ENCODE assay signal across 25 cellular contexts in genomic region chr7:23687011-23687410, GRCh38. TPM values are rescaled to one million over a fixed set of nuclear protein-coding genes. Genes with fewer than 3 reads are reported as not detected.
DNase-seq lines count a peak whose midpoint lies in the region; ATAC-seq, FAIRE-seq and TF ChIP-seq lines count a peak whose summit lies in the region.
"Had no signal": no experiment of that assay in that cellular context is flagged by ENCODE, and none has a peak within 500 bp of the region (broad histone marks: within the 10 kb centered on the region; RNA-seq: fewer than 3 reads in every experiment).

No MANE protein-coding gene starts in this region.

- TF ChIP-seq RAD21 in Ishikawa (IDR thresholded peaks at IDR 0.05; ENCODE audit: low read depth) = no peak

- intact Hi-C loops in Calu3 (cut with micrococcal nuclease; ENCODE audit: unreplicated experiment) = loop anchor here (2.0 kb wide), 1 partner anchor 22 kb away; no protein-coding TSS in a partner anchor

- H3K4me3 Mint-ChIP-seq in Calu3 (ENCODE audit: low read depth, unreplicated experiment) (no peak overlapping the region), progenitor cell of endocrine pancreas (ENCODE audit: low read depth) (no peak overlapping the region)
- no peak overlapping the region for H3K4me3 Mint-ChIP-seq in effector memory CD8-positive, alpha-beta T cell
- H3K4me3 Mint-ChIP-seq: activated naive CD8-positive, alpha-beta T cell treated with anti-CD3 and anti-CD28 coated beads for 36 hours; nephron progenitor cell had no signal

- H3K9me3 Mint-ChIP-seq in Calu3 (ENCODE audit: low read depth, unreplicated experiment) = no peaks in the 10 kb centered on the region
- H3K9me3 Mint-ChIP-seq in effector memory CD8-positive, alpha-beta T cell = no peaks in the 10 kb centered on the region
- H3K9me3 Mint-ChIP-seq in progenitor cell of endocrine pancreas (ENCODE audit: low read depth) = no peaks in the 10 kb centered on the region
- H3K9me3 Mint-ChIP-seq: activated naive CD8-positive, alpha-beta T cell treated with anti-CD3 and anti-CD28 coated beads for 36 hours; activated T-helper 2 cell treated with anti-CD3 and anti-CD28 coated beads, Interferon-gamma antibody, Interleukin-2, Interleukin-4, amounts not matched to agents 10 μg/mL and 5 μg/mL and 100 μg/mL, durations not matched to agents 14 hours and 24 hours and 36 hours; nephron progenitor cell had no signal

- TF ChIP-seq CTCF in Calu3 (IDR thresholded peaks at IDR 0.05; ENCODE audit: unreplicated experiment) = no peak
- TF ChIP-seq CTCF in progenitor cell of endocrine pancreas (IDR thresholded peaks at IDR 0.05; ENCODE audit: unreplicated experiment) = no peak

- H3K36me3 Mint-ChIP-seq in Calu3 (ENCODE audit: insufficient read depth, unreplicated experiment) = peaks cover 30% of the 10 kb centered on the region
- peaks cover 23% of the 10 kb centered on the region for H3K36me3 Mint-ChIP-seq in effector memory CD8-positive, alpha-beta T cell (ENCODE audit: insufficient read depth)
- peaks cover 19% of the 10 kb centered on the region for H3K36me3 Mint-ChIP-seq in progenitor cell of endocrine pancreas (ENCODE audit: insufficient read depth)
- H3K36me3 Mint-ChIP-seq: activated naive CD8-positive, alpha-beta T cell treated with anti-CD3 and anti-CD28 coated beads for 36 hours had no signal

- FAIRE-seq in GM19239 (lab: Jason Lieb, UNC) = no peak
- FAIRE-seq: GM12891, RCC 7860 had no signal

- CTCF ChIA-PET in Calu3 (lab: Charles Lee) = interaction anchor here (0.7 to 1.7 kb wide), 8 partner anchors 10 to 1773 kb away, joined by 3 to 8 read pairs (median 4); no protein-coding TSS in a partner anchor

- no TSS peak for BruUV-seq in Calu3 (replicated peaks; lab: Mats Ljungman, UMichigan)

- no peaks in the 10 kb centered on the region for H3K27me3 Mint-ChIP-seq in Calu3 (ENCODE audit: unreplicated experiment)
- H3K27me3 Mint-ChIP-seq in effector memory CD8-positive, alpha-beta T cell = no peaks in the 10 kb centered on the region
- H3K27me3 Mint-ChIP-seq in progenitor cell of endocrine pancreas = no peaks in the 10 kb centered on the region
- H3K27me3 Mint-ChIP-seq: activated naive CD8-positive, alpha-beta T cell treated with anti-CD3 and anti-CD28 coated beads for 36 hours had no signal

- H3K27ac Mint-ChIP-seq in Calu3 (ENCODE audit: unreplicated experiment) (peak overlapping the region; percentile 87), progenitor cell of endocrine pancreas (peak overlapping the region; percentile 59)
- peak overlapping the region; percentile 41 to 56 for H3K27ac Mint-ChIP-seq in effector memory CD8-positive, alpha-beta T cell
- H3K27ac Mint-ChIP-seq: activated naive CD8-positive, alpha-beta T cell treated with anti-CD3 and anti-CD28 coated beads for 36 hours; activated T-helper 2 cell treated with anti-CD3 and anti-CD28 coated beads, Interferon-gamma antibody, Interleukin-2, Interleukin-4, amounts not matched to agents 10 μg/mL and 5 μg/mL and 100 μg/mL, durations not matched to agents 14 hours and 24 hours and 36 hours; nephron progenitor cell had no signal

- DNase-seq in Calu3 (peak; percentile 43), progenitor cell of endocrine pancreas (ENCODE audit: low spot score, unreplicated experiment) (no peak), GM19239 (ENCODE audit: insufficient read length, low spot score) (no peak), DMS153 treated with DMSO at 0.1 percent for 48 hours (lab: John Stamatoyannopoulos, UW; ENCODE audit: unreplicated experiment) (no peak)
- no peak for DNase-seq in effector memory CD8-positive, alpha-beta T cell
- DNase-seq: activated CD4-positive, alpha-beta T cell treated with anti-CD3 and anti-CD28 coated beads, Interleukin-2, amount 50 U/mL, for 1 hour; activated CD8-positive, alpha-beta memory T cell treated with anti-CD3 and anti-CD28 coated beads, Interleukin-2, amount 50 U/mL, for 4 hours; activated naive CD8-positive, alpha-beta T cell treated with anti-CD3 and anti-CD28 coated beads for 36 hours; AML-193; colonic mucosa; DMS79; glutamatergic neuron; left colon; midbrain; NCI-H1417; NCI-H510A; nephron progenitor cell; stimulated activated CD4-positive, alpha-beta T cell treated with anti-CD3 and anti-CD28 coated beads, Interleukin-1b, Interleukin-23, amount 100 ng/mL, for 48 hours; T-helper 2 cell; WERI-Rb-1 had no signal

- TF ChIP-seq EP300 in Ishikawa (IDR thresholded peaks at IDR 0.05; ENCODE audit: borderline replicate concordance) = no peak

- H3K4me1 Mint-ChIP-seq in Calu3 (ENCODE audit: low read depth, unreplicated experiment) (peaks cover 47% of the 10 kb centered on the region), progenitor cell of endocrine pancreas (ENCODE audit: low read depth) (peaks cover 19% of the 10 kb centered on the region)
- H3K4me1 Mint-ChIP-seq in effector memory CD8-positive, alpha-beta T cell (ENCODE audit: low read depth in 2 of 2) = peaks cover 0 to 3% of the 10 kb centered on the region in 2 donors
- H3K4me1 Mint-ChIP-seq: activated naive CD8-positive, alpha-beta T cell treated with anti-CD3 and anti-CD28 coated beads for 36 hours; nephron progenitor cell had no signal

- ATAC-seq in effector memory CD8-positive, alpha-beta T cell (replicated peaks) = no peak
- no peak for ATAC-seq in HG02763 (IDR thresholded peaks at IDR 0.05; ENCODE audit: unreplicated experiment)
- ATAC-seq: left colon had no signal

TF ChIP-seq in Ishikawa, 13 proteins besides CTCF, POLR2A, EP300 and RAD21:
- peak; percentile 18; the same call in 1 of the 2 replicates for TF ChIP-seq TEAD4 (IDR thresholded peaks at IDR 0.05)
- TF ChIP-seq TCF12 (IDR thresholded peaks at IDR 0.05; ENCODE audit: low read depth) = no peak
- no peak for TF ChIP-seq CEBPB (IDR thresholded peaks at IDR 0.05)
- TF ChIP-seq, protein P1, sequence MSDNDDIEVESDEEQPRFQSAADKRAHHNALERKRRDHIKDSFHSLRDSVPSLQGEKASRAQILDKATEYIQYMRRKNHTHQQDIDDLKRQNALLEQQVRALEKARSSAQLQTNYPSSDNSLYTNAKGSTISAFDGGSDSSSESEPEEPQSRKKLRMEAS (IDR thresholded peaks at IDR 0.05) = no peak
- no peak for TF ChIP-seq YY1 (IDR thresholded peaks at IDR 0.05; ENCODE audit: low read depth)

RNA-seq across cellular contexts. Expression of gene FAM221A, which starts 7.0 kb away (rescaled TPM):
- total RNA-seq in Calu3 (2022) (25.2 and 30.8 TPM in 2 replicates), progenitor cell of endocrine pancreas (34.4 and 37.1 TPM in 2 replicates)

RNA-seq across cellular contexts. Expression of gene STK31, which starts 23.0 kb away (rescaled TPM):
- total RNA-seq in Calu3 (2022) (1.7 and 2.1 TPM in 2 replicates), progenitor cell of endocrine pancreas (1.3 and 1.6 TPM in 2 replicates)
- total RNA-seq: activated naive CD8-positive, alpha-beta T cell treated with anti-CD3 and anti-CD28 coated beads for 36 hours had no signal
